1 cellular context compared by ENCODE assay signal in genomic region chr2:28870146-28870891, GRCh38.
TF ChIP-seq lines count a peak whose summit lies in the region.

TSS of gene TRMT61B (minus strand) at chr2:28870309. CDS start at chr2:28870277, 32 bp downstream.

TF ChIP-seq in WTC11, 78 proteins besides CTCF, POLR2A, EP300 and RAD21 (continued from another document and continues in another):
- no peak for TF ChIP-seq CDX4 (CRISPR knock-in tag; IDR thresholded peaks at IDR 0.05; ENCODE audit: borderline replicate concordance)
- TF ChIP-seq JAZF1 (CRISPR knock-in tag; IDR thresholded peaks at IDR 0.05), result no peak
- TF ChIP-seq GABPB1 (CRISPR knock-in tag; IDR thresholded peaks at IDR 0.05), result peak; percentile 88
- TF ChIP-seq MLX (CRISPR knock-in tag; IDR thresholded peaks at IDR 0.05), result no peak
- peak; percentile 15; the same call in 1 of the 2 replicates for TF ChIP-seq NFE2L1 (CRISPR knock-in tag; IDR thresholded peaks at IDR 0.05)
- TF ChIP-seq SMAD4 (CRISPR knock-in tag; IDR thresholded peaks at IDR 0.05), result no peak
- TF ChIP-seq MXD4 (CRISPR knock-in tag; IDR thresholded peaks at IDR 0.05; ENCODE audit: borderline replicate concordance), result no peak
- 0 out of 2 replicates have a peak, but pooled peaks have one; percentile 59 for TF ChIP-seq E2F4 (CRISPR knock-in tag; IDR thresholded peaks at IDR 0.05; ENCODE audit: borderline replicate concordance, low read depth)
- no peak for TF ChIP-seq NR1H2 (CRISPR knock-in tag; IDR thresholded peaks at IDR 0.05)
- 0 out of 2 replicates have a peak, but pooled peaks have one; percentile 48 for TF ChIP-seq ESRRA (CRISPR knock-in tag; IDR thresholded peaks at IDR 0.05; ENCODE audit: borderline replicate concordance)
- no peak for TF ChIP-seq IRF1 (CRISPR knock-in tag; IDR thresholded peaks at IDR 0.05)
- TF ChIP-seq ZNF281 (CRISPR knock-in tag; IDR thresholded peaks at IDR 0.05), result no peak
- no peak for TF ChIP-seq PREB (CRISPR knock-in tag; IDR thresholded peaks at IDR 0.05; ENCODE audit: borderline replicate concordance)
- peak; percentile 95 for TF ChIP-seq TEAD1 (CRISPR knock-in tag; IDR thresholded peaks at IDR 0.05)
- TF ChIP-seq STAT6 (CRISPR knock-in tag; conservative IDR thresholded peaks at IDR 0.05; ENCODE audit: low read depth), result no peak
- peak; percentile 95 for TF ChIP-seq SP1 (CRISPR knock-in tag; conservative IDR thresholded peaks at IDR 0.05)
- TF ChIP-seq ARID4B (CRISPR knock-in tag; IDR thresholded peaks at IDR 0.05; ENCODE audit: borderline replicate concordance), result peak; percentile 92
- no peak for TF ChIP-seq NR3C1 (CRISPR knock-in tag; conservative IDR thresholded peaks at IDR 0.05; ENCODE audit: low read depth)
- no peak for TF ChIP-seq RORB (CRISPR knock-in tag; IDR thresholded peaks at IDR 0.05)
- TF ChIP-seq ZBTB21 (CRISPR knock-in tag; IDR thresholded peaks at IDR 0.05; ENCODE audit: borderline replicate concordance), result no peak
- TF ChIP-seq CREB1 (CRISPR knock-in tag; IDR thresholded peaks at IDR 0.05), result peak; percentile 98
- peak; percentile 91 for TF ChIP-seq FOXP4 (CRISPR knock-in tag; IDR thresholded peaks at IDR 0.05)
- peak; percentile 86 for TF ChIP-seq ZBTB43 (CRISPR knock-in tag; IDR thresholded peaks at IDR 0.05)
- TF ChIP-seq HMGXB4 (CRISPR knock-in tag; IDR thresholded peaks at IDR 0.05), result peak; percentile 47; the same call in 1 of the 2 replicates
- TF ChIP-seq ETV6 (CRISPR knock-in tag; IDR thresholded peaks at IDR 0.05), result peak; percentile 94
- no peak for TF ChIP-seq RELA (CRISPR knock-in tag; IDR thresholded peaks at IDR 0.05; ENCODE audit: borderline replicate concordance)
- no peak for TF ChIP-seq ATF2 (CRISPR knock-in tag; IDR thresholded peaks at IDR 0.05; ENCODE audit: borderline replicate concordance, low read depth)
- no peak for TF ChIP-seq ZNF425 (CRISPR knock-in tag; conservative IDR thresholded peaks at IDR 0.05)
